In the genomic region with DNA sequence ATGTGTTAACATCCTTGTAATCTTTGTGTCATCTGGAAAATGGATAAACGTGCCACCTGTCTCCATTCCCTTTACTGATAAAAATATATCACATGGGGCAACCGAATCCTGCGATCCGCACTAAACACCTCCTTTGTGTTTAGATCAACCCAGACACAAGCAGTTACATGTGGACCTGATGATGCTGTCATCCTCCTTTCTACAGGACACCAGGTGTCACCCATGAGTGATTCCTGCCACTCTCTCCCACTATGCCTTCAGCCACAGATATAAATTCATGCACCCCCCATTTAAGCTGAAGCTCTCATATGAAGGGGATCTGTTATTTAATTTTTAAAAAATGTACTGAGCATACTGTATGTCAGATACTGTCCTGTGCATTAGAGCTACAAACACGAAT, we compare ENCODE assay signal across 18 cellular contexts.
DNase-seq lines count a peak whose midpoint lies in the region; ATAC-seq, FAIRE-seq and TF ChIP-seq lines count a peak whose summit lies in the region.
"Had no signal": no experiment of that assay in that cellular context is flagged by ENCODE, and none has a peak within 500 bp of the region (broad histone marks: within the 10 kb centered on the region; RNA-seq: fewer than 3 reads in every experiment).

No MANE protein-coding gene starts in this region.

- ATAC-seq in A549 (peak; percentile 34 to 37; a peak in 2 of 6 replicates), GM18868 (IDR thresholded peaks at IDR 0.05; ENCODE audit: unreplicated experiment) (no peak)

- H3K4me3 ChIP-seq in A549 (no peak overlapping the region), LNCaP clone FGC (ENCODE audit: low read depth, low read length) (no peak overlapping the region)
- H3K4me3 ChIP-seq: BLaER1 had no signal

- CTCF ChIA-PET in A549 (lab: Yijun Ruan, JAX), result interaction anchor here (0.7 to 10.2 kb wide), 6 partner anchors 9 to 141 kb away, joined by 3 to 192 read pairs (median 6); no protein-coding TSS in a partner anchor

- 60% methylated on average over 5 of the region's 5 CpGs for WGBS in A549 (ENCODE audit: missing lambda C conversion rate)

- no peak overlapping the region for H3K4me2 ChIP-seq in A549
- H3K4me2 ChIP-seq: BLaER1 had no signal

- H3K27ac ChIP-seq in A549, result no peak overlapping the region
- H3K27ac ChIP-seq in VCaP, result no peak overlapping the region
- H3K27ac ChIP-seq: 22Rv1, BLaER1 had no signal

- FAIRE-seq in A549 (lab: Jason Lieb, UNC), result no peak
- FAIRE-seq in D721Med (lab: Jason Lieb, UNC), result no peak
- FAIRE-seq: H54 had no signal

- no peaks in the 10 kb centered on the region for H3K4me1 ChIP-seq in A549
- H3K4me1 ChIP-seq: BLaER1 had no signal

- DNase-seq in DMS53 (lab: John Stamatoyannopoulos, UW) (peak; percentile 13), DMS53 treated with DMSO at 0.1 percent for 48 hours (lab: John Stamatoyannopoulos, UW; ENCODE audit: unreplicated experiment) (no peak), A549 (ENCODE audit: low read depth in 1 of 2, low spot score in 1 of 2) (peak in 1 of 2 experiments; percentile 11), LNCaP clone FGC (ENCODE audit: low read depth) (no peak), D721Med (ENCODE audit: insufficient read length, low spot score) (no peak), dermis blood vessel endothelial cell (no peak)
- DNase-seq: AML-193; Calu3; CD4-positive, CD25-positive, alpha-beta regulatory T cell; DND-41; GDM1; IMR-90; KG1 had no signal

- POLR2A ChIA-PET in A549 (lab: Yijun Ruan, JAX), result no interaction called here

- TF ChIP-seq POLR2A in A549 (IDR thresholded peaks at IDR 0.05; ENCODE audit: low read length), result no peak

- TF ChIP-seq RAD21 in A549 (conservative IDR thresholded peaks at IDR 0.05 in 1 of 2, IDR thresholded peaks at IDR 0.05 in 1 of 2), result no peak

- H3K9me3 ChIP-seq in A549, result no peaks in the 10 kb centered on the region
- H3K9me3 ChIP-seq: BLaER1 had no signal

- TF ChIP-seq EP300 in A549 (IDR thresholded peaks at IDR 0.05), result no peak

- no peak for TF ChIP-seq CTCF in A549 (IDR thresholded peaks at IDR 0.05)
- TF ChIP-seq CTCF in LNCaP clone FGC (IDR thresholded peaks at IDR 0.05; ENCODE audit: control insufficient read depth, extremely low read depth, insufficient read depth), result peak; percentile 24; the same call in 1 of the 2 replicates
- TF ChIP-seq CTCF in VCaP (conservative IDR thresholded peaks at IDR 0.05), result peak; percentile 57
- TF ChIP-seq CTCF in D721Med (IDR thresholded peaks at IDR 0.05; ENCODE audit: insufficient read depth, missing control alignments), result no peak

TF ChIP-seq in A549, 52 proteins besides CTCF, POLR2A, EP300 and RAD21:
- TF ChIP-seq KDM1A (IDR thresholded peaks at IDR 0.05; ENCODE audit: low read depth), result no peak
- no peak for TF ChIP-seq ZFP36 (IDR thresholded peaks at IDR 0.05; ENCODE audit: borderline replicate concordance, partially characterized antibody)
- no peak for TF ChIP-seq BHLHE40 (IDR thresholded peaks at IDR 0.05; ENCODE audit: low read depth, low read length)

Comparison
In these comparisons a context has a peak if more than half of its experiments do, and no peak if none do; other contexts are left out.
1. CTCF ChIP-seq: peak in LNCaP clone FGC (single experiment) and VCaP (single experiment); none in A549 (single experiment) and D721Med (single experiment).